Comparison of ENCODE assay signal across 8 cellular contexts in the genomic region with DNA sequence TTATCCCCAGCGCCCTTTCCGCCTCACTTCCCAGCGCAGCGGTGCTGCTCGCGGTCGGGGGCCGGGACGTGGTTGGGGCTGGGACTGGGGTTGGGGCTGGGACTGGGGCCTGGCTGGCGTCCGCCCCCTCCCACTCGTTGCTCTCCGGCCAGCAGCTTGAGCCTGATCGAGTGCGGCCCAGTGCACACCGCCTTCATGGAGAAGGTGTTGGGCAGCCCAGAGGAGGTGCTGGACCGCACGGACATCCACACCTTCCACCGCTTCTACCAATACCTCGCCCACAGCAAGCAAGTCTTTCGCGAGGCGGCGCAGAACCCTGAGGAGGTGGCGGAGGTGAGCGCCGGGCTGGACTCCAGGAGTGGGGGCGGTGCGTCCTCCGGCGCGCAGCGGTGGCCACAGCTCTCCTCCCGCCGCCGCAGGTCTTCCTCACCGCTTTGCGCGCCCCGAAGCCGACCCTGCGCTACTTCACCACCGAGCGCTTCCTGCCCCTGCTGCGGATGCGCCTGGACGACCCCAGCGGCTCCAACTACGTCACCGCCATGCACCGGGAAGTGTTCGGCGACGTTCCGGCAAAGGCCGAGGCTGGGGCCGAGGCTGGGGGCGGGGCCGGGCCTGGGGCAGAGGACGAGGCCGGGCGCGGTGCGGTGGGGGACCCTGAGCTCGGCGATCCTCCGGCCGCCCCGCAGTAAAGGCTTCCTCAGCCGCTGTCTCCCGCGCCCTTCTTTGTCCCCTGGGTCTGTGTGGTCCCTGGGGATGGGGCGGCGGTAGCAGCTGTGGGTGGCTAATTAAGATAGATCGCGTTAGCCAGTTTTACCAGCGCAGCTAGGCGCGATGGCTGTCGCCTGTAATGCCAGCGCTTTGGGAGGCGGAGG. TPM values are rescaled to one million over a fixed set of nuclear protein-coding genes. Genes with fewer than 3 reads are reported as not detected.
DNase-seq lines count a peak whose midpoint lies in the region; ATAC-seq, FAIRE-seq and TF ChIP-seq lines count a peak whose summit lies in the region.

No MANE protein-coding gene starts in this region.

- ATAC-seq in HG02973 (IDR thresholded peaks at IDR 0.05; ENCODE audit: unreplicated experiment) (peak; percentile 81), WTC11 (peak; percentile 81)

- no peaks in the 10 kb centered on the region for H3K27me3 ChIP-seq in small intestine (ENCODE audit: control insufficient read depth in 2 of 2, insufficient read depth in 2 of 2, low read length in 2 of 2)

- peak overlapping the region; percentile 91 to 98 for H3K27ac ChIP-seq in small intestine (ENCODE audit: low read depth in 1 of 2, low read length in 1 of 2)

- POLR2A ChIA-PET in WTC11 (lab: Charles Lee) = interaction anchor here (0.6 to 1.3 kb wide), 6 partner anchors 16 to 129 kb away, joined by 3 to 4 read pairs (median 3); a partner anchor contains a TSS

- no peaks in the 10 kb centered on the region for H3K9me3 Mint-ChIP-seq in WTC11

- FAIRE-seq in small intestine (lab: Jason Lieb, UNC) = no peak

- H3K36me3 Mint-ChIP-seq in WTC11 = no peaks in the 10 kb centered on the region

- WGBS in small intestine, 3 donors = 1% methylated on average over 53 to 82 of the region's 82 CpGs

- TF ChIP-seq CTCF in WTC11 (IDR thresholded peaks at IDR 0.05) = no peak
- no peak for TF ChIP-seq CTCF in cardiac fibroblast (IDR thresholded peaks at IDR 0.05; ENCODE audit: low read depth, low read length)

- no peaks in the 10 kb centered on the region for H3K9me3 ChIP-seq in small intestine (ENCODE audit: control insufficient read depth, low read depth)

- DNase-seq in NCI-H1436 (lab: John Stamatoyannopoulos, UW) = peak; percentile 89
- no peak for DNase-seq in NCI-H1436 treated with DMSO at 0.1 percent for 48 hours (lab: John Stamatoyannopoulos, UW)
- DNase-seq in NCI-H2171 treated with DMSO at 0.1 percent for 48 hours (lab: John Stamatoyannopoulos, UW) = peak; percentile 75
- DNase-seq in WTC11 (ENCODE audit: low spot score) = peak; percentile 93
- peak; percentile 67 to 83 for DNase-seq in cardiac fibroblast (ENCODE audit: low read depth in 2 of 2)
- peak; percentile 81 for DNase-seq in inferior parietal cortex (ENCODE audit: extremely low spot score)
- DNase-seq in small intestine = peak; percentile 82

- H3K4me3 ChIP-seq in cardiac fibroblast (replicated peaks in 1 of 2; ENCODE audit: low read depth in 2 of 2, low read length in 2 of 2) (peak overlapping the region; percentile 84 to 86), small intestine (ENCODE audit: low read depth in 1 of 2, low read length in 2 of 2) (peak overlapping the region; percentile 48 to 88)

- H3K4me1 Mint-ChIP-seq in WTC11 = peaks cover 12% of the 10 kb centered on the region

- no peaks in the 10 kb centered on the region for H3K27me3 Mint-ChIP-seq in WTC11 (ENCODE audit: low read depth)

- H3K4me1 ChIP-seq in small intestine (ENCODE audit: control insufficient read depth in 2 of 2, insufficient read depth in 1 of 2, low read depth in 1 of 2, low read length in 1 of 2) = peaks cover 0 to 7% of the 10 kb centered on the region in 2 donors

- peak overlapping the region; percentile 79 for H3K27ac Mint-ChIP-seq in WTC11

- H3K36me3 ChIP-seq in small intestine (ENCODE audit: control insufficient read depth in 2 of 2, insufficient read depth in 2 of 2, low read length in 2 of 2) = no peaks in the 10 kb centered on the region

- H3K4me3 Mint-ChIP-seq in WTC11 = peak overlapping the region; percentile 85

- CTCF ChIA-PET in WTC11 (lab: Charles Lee) = interaction anchor here (0.6 to 2.6 kb wide), 13 partner anchors 9 to 534 kb away, joined by 3 to 22 read pairs (median 4); a partner anchor contains a TSS

TF ChIP-seq in WTC11, 78 proteins besides CTCF, POLR2A, EP300 and RAD21 (continues in another document):
- TF ChIP-seq ZNF263 (CRISPR knock-in tag; IDR thresholded peaks at IDR 0.05; ENCODE audit: low read depth) (no peak), NFYB (CRISPR knock-in tag; conservative IDR thresholded peaks at IDR 0.05; ENCODE audit: low read depth) (no peak), NR2C2 (CRISPR knock-in tag; IDR thresholded peaks at IDR 0.05) (no peak), FOXP1 (CRISPR knock-in tag; IDR thresholded peaks at IDR 0.05; ENCODE audit: borderline replicate concordance) (peak; percentile 11; the same call in 1 of the 2 replicates), SOX15 (CRISPR knock-in tag; IDR thresholded peaks at IDR 0.05) (no peak), TCF7 (CRISPR knock-in tag; IDR thresholded peaks at IDR 0.05; ENCODE audit: low read depth) (no peak; the same call in 1 of the 2 replicates), ZNF121 (CRISPR knock-in tag; IDR thresholded peaks at IDR 0.05) (no peak), MYBL2 (CRISPR knock-in tag; IDR thresholded peaks at IDR 0.05) (peak; percentile 86; the same call in 1 of the 2 replicates), JAZF1 (CRISPR knock-in tag; IDR thresholded peaks at IDR 0.05) (no peak), ESRRA (CRISPR knock-in tag; IDR thresholded peaks at IDR 0.05; ENCODE audit: borderline replicate concordance) (0 out of 2 replicates have a peak, but pooled peaks have one; percentile 60), SMAD4 (CRISPR knock-in tag; IDR thresholded peaks at IDR 0.05) (no peak), NFATC4 (CRISPR knock-in tag; IDR thresholded peaks at IDR 0.05) (no peak)
- TF ChIP-seq, protein P1, sequence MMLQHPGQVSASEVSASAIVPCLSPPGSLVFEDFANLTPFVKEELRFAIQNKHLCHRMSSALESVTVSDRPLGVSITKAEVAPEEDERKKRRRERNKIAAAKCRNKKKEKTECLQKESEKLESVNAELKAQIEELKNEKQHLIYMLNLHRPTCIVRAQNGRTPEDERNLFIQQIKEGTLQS (CRISPR knock-in tag; conservative IDR thresholded peaks at IDR 0.05) = no peak
- TF ChIP-seq, protein P2, sequence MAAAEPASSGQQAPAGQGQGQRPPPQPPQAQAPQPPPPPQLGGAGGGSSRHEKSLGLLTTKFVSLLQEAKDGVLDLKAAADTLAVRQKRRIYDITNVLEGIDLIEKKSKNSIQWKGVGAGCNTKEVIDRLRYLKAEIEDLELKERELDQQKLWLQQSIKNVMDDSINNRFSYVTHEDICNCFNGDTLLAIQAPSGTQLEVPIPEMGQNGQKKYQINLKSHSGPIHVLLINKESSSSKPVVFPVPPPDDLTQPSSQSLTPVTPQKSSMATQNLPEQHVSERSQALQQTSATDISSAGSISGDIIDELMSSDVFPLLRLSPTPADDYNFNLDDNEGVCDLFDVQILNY (CRISPR knock-in tag; IDR thresholded peaks at IDR 0.05) = 0 out of 2 replicates have a peak, but pooled peaks have one; percentile 10
- TF ChIP-seq, protein P3, sequence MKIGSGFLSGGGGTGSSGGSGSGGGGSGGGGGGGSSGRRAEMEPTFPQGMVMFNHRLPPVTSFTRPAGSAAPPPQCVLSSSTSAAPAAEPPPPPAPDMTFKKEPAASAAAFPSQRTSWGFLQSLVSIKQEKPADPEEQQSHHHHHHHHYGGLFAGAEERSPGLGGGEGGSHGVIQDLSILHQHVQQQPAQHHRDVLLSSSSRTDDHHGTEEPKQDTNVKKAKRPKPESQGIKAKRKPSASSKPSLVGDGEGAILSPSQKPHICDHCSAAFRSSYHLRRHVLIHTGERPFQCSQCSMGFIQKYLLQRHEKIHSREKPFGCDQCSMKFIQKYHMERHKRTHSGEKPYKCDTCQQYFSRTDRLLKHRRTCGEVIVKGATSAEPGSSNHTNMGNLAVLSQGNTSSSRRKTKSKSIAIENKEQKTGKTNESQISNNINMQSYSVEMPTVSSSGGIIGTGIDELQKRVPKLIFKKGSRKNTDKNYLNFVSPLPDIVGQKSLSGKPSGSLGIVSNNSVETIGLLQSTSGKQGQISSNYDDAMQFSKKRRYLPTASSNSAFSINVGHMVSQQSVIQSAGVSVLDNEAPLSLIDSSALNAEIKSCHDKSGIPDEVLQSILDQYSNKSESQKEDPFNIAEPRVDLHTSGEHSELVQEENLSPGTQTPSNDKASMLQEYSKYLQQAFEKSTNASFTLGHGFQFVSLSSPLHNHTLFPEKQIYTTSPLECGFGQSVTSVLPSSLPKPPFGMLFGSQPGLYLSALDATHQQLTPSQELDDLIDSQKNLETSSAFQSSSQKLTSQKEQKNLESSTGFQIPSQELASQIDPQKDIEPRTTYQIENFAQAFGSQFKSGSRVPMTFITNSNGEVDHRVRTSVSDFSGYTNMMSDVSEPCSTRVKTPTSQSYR (CRISPR knock-in tag; IDR thresholded peaks at IDR 0.05) = no peak; the same call in 1 of the 2 replicates
- TF ChIP-seq, protein P4, sequence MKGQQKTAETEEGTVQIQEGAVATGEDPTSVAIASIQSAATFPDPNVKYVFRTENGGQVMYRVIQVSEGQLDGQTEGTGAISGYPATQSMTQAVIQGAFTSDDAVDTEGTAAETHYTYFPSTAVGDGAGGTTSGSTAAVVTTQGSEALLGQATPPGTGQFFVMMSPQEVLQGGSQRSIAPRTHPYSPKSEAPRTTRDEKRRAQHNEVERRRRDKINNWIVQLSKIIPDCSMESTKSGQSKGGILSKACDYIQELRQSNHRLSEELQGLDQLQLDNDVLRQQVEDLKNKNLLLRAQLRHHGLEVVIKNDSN (CRISPR knock-in tag; IDR thresholded peaks at IDR 0.05) = no peak
- TF ChIP-seq, protein P5, sequence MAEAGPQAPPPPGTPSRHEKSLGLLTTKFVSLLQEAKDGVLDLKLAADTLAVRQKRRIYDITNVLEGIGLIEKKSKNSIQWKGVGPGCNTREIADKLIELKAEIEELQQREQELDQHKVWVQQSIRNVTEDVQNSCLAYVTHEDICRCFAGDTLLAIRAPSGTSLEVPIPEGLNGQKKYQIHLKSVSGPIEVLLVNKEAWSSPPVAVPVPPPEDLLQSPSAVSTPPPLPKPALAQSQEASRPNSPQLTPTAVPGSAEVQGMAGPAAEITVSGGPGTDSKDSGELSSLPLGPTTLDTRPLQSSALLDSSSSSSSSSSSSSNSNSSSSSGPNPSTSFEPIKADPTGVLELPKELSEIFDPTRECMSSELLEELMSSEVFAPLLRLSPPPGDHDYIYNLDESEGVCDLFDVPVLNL (CRISPR knock-in tag; IDR thresholded peaks at IDR 0.05; ENCODE audit: borderline replicate concordance, low read depth) = no peak
- TF ChIP-seq, protein P6, sequence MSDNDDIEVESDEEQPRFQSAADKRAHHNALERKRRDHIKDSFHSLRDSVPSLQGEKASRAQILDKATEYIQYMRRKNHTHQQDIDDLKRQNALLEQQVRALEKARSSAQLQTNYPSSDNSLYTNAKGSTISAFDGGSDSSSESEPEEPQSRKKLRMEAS (CRISPR knock-in tag; IDR thresholded peaks at IDR 0.05) = peak; percentile 90

RNA-seq across cellular contexts. Expression of a gene that starts 1.8 kb away (rescaled TPM):
- 1.5 to 1.6 TPM (median 1.5 TPM) in 3 replicates for total RNA-seq in WTC11 (2021)
- polyA plus RNA-seq in small intestine = 1 to 10 TPM; 2.0 to 2.7 (median 2.4) TPM

RNA-seq across cellular contexts. Expression of a gene that starts 7.5 kb away (rescaled TPM):
- 106 to 131 TPM (median 113 TPM) in 3 replicates for total RNA-seq in WTC11 (2021)
- 100 to 1,000 TPM in 2 of 3 donors, 10 to 100 TPM in 1; 93.7 to 153 (median 109) TPM for polyA plus RNA-seq in small intestine

RNA-seq across cellular contexts. Expression of a gene that starts 12.4 kb away (rescaled TPM):
- total RNA-seq in WTC11 (2021) = 26.9 to 34.9 TPM (median 30.1 TPM) in 3 replicates
- polyA plus RNA-seq in small intestine = 100 to 1,000 TPM in 2 of 3 donors, 10 to 100 TPM in 1; 58.1 to 144 (median 121) TPM

RNA-seq across cellular contexts. Expression of a gene that starts 18.4 kb away (rescaled TPM):
- total RNA-seq in WTC11 (2021) = 28.9 to 39.3 TPM (median 30.4 TPM) in 3 replicates
- polyA plus RNA-seq in small intestine = 10 to 100 TPM; 25.3 to 36.2 (median 29.1) TPM

RNA-seq across cellular contexts. Expression of a gene that starts 23.0 kb away (rescaled TPM):
- 20.1 to 23.3 TPM (median 21.6 TPM) in 3 replicates for total RNA-seq in WTC11 (2021)
- polyA plus RNA-seq in small intestine = 1 to 10 TPM in 2 of 3 donors, under 1 TPM in 1; 0.89 to 5.1 (median 1.9) TPM
